In the genomic region with DNA sequence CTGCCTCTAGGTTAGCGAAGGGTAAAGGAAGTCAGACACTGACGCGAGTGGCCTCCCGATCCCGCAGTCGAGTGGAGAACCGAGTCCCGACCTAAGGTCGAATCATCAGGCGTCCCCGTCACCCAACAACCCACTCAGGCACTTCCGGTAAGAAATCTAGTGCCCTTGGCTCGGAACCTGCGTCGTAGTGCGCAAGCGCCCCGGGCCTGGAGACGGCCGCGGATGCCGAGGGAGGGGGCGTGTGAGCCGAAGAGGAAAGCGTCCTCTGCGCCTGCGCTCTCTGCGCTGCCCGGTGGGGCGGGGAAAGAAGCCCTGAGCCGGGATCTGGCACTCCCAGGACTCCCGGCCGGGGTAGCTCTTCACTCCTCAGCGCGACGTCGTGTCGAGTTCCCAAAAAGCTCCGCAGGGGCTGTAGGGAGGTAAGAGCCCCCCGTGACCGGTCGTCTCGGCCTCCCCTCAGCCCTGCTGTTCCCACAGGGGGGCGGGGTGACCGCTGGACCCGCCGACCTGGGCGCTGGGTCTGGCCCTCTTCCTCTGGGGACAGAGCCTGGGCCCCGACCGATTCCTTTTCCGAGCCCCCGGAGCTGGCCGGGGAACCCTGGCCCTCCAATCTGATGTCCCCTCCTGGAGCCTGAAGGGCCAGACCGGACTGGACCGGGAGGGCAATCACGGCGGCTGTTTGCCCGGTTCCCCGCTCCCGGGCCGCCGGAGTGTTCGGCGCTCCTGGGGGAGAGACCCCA, we compare ENCODE assay signal across 8 cellular contexts. TPM values are rescaled to one million over a fixed set of nuclear protein-coding genes. Genes with fewer than 3 reads are reported as not detected.
A peak's percentile ranks its signal among the peaks of the same experiment; 100 is the strongest.
DNase-seq lines count a peak whose midpoint lies in the region; ATAC-seq and TF ChIP-seq lines count a peak whose summit lies in the region.

A gene (plus strand): TSS at position 330 of the 740 bp plus-strand sequence. CDS start 26,084 bp downstream, outside the sequence.

- intact Hi-C loops in activated CD4-positive, alpha-beta T cell treated with anti-CD3 and anti-CD28 coated beads, Interleukin-2, amount 10 ng/mL, durations not matched to agents 24 days and 14 days (cut with micrococcal nuclease), result loop anchor here (2.0 to 10.0 kb wide), 7 partner anchors 151 to 1171 kb away; a partner anchor contains a TSS
- intact Hi-C loops in left colon (cut with DNase I, micrococcal nuclease), result no loop called here

- ATAC-seq in GM19324 (IDR thresholded peaks at IDR 0.05; ENCODE audit: low FRiP score, unreplicated experiment) (peak; percentile 91), HG03469 (IDR thresholded peaks at IDR 0.05; ENCODE audit: unreplicated experiment) (peak; percentile 72), left colon (peak; percentile 94)

- no peaks in the 10 kb centered on the region for H3K36me3 ChIP-seq in BJ (ENCODE audit: control insufficient read depth, insufficient read depth, low read length)

- POLR2A ChIA-PET in BJ (lab: Charles Lee), result interaction anchor here (0.5 to 0.9 kb wide), 3 partner anchors 250 to 894 kb away, joined by 3 to 5 read pairs (median 4); a partner anchor contains a TSS

- TF ChIP-seq CTCF in BJ (IDR thresholded peaks at IDR 0.05; ENCODE audit: insufficient read depth, low read depth, low read length), result peak; percentile 52

- peaks cover 15% of the 10 kb centered on the region for H3K4me1 Mint-ChIP-seq in activated CD4-positive, alpha-beta T cell treated with anti-CD3 and anti-CD28 coated beads, Interleukin-2, amount 10 ng/mL, durations not matched to agents 24 days and 14 days

- H3K4me3 Mint-ChIP-seq in activated CD4-positive, alpha-beta T cell treated with anti-CD3 and anti-CD28 coated beads, Interleukin-2, amount 10 ng/mL, durations not matched to agents 24 days and 14 days, result peak within 1 kb of the TSS; percentile 97

- H3K4me3 ChIP-seq in BJ (ENCODE audit: low read depth, low read length), result peak within 1 kb of the TSS; percentile 95

- peaks cover 7% of the 10 kb centered on the region for H3K27me3 Mint-ChIP-seq in activated CD4-positive, alpha-beta T cell treated with anti-CD3 and anti-CD28 coated beads, Interleukin-2, amount 10 ng/mL, durations not matched to agents 24 days and 14 days

- CTCF ChIA-PET in BJ (lab: Yijun Ruan, JAX), result interaction anchor here (1.0 kb wide), 2 partner anchors 9 to 36 kb away, joined by 3 to 4 read pairs; no protein-coding TSS in a partner anchor

- H3K9me3 Mint-ChIP-seq in activated CD4-positive, alpha-beta T cell treated with anti-CD3 and anti-CD28 coated beads, Interleukin-2, amount 10 ng/mL, durations not matched to agents 24 days and 14 days, result no peaks in the 10 kb centered on the region

- peak within 1 kb of the TSS; percentile 99 for H3K27ac Mint-ChIP-seq in activated CD4-positive, alpha-beta T cell treated with anti-CD3 and anti-CD28 coated beads, Interleukin-2, amount 10 ng/mL, durations not matched to agents 24 days and 14 days

- H3K27me3 ChIP-seq in BJ (ENCODE audit: control insufficient read depth, insufficient read depth, low read length), result no peaks in the 10 kb centered on the region

- H3K36me3 Mint-ChIP-seq in activated CD4-positive, alpha-beta T cell treated with anti-CD3 and anti-CD28 coated beads, Interleukin-2, amount 10 ng/mL, durations not matched to agents 24 days and 14 days (ENCODE audit: low read depth), result no peaks in the 10 kb centered on the region

- DNase-seq in BJ (ENCODE audit: low read depth), result peak; percentile 86
- DNase-seq in NCI-H526 (lab: John Stamatoyannopoulos, UW), result peak; percentile 88 to 96
- DNase-seq in activated CD4-positive, alpha-beta T cell treated with anti-CD3 and anti-CD28 coated beads, Interleukin-2, amount 10 ng/mL, durations not matched to agents 24 days and 14 days, result peak; percentile 99
- DNase-seq in cortex of kidney (lab: John Stamatoyannopoulos, UW), result peak; percentile 96
- peak; percentile 98 to 99 for DNase-seq in left colon
- DNase-seq in stimulated activated CD4-positive, alpha-beta T cell treated with anti-CD3 and anti-CD28 coated beads, Interleukin-1b, Interleukin-23, amount 100 ng/mL, for 48 hours, result peak; percentile 96

RNA-seq across cellular contexts. Expression of the gene that starts here (rescaled TPM):
- 4.9 and 10.1 TPM in 2 replicates for polyA plus RNA-seq in BJ (2011; rRNA removed)
- polyA minus RNA-seq in BJ (2011; rRNA and poly(A)+ RNA removed), result 5.5 and 7.3 TPM in 2 replicates
- total RNA-seq in activated CD4-positive, alpha-beta T cell treated with anti-CD3 and anti-CD28 coated beads, Interleukin-2, amount 10 ng/mL, durations not matched to agents 24 days and 14 days, result 8.1 and 9.4 TPM in 2 replicates
- total RNA-seq in left colon, result 10 to 100 TPM; 29.1 to 39.8 TPM

Comparison
In these comparisons a context has a peak if more than half of its experiments do, and no peak if none do; other contexts are left out.
1. Peak in every context shown above with its lines: DNase-seq, ATAC-seq and H3K4me3 ChIP-seq.